ENCODE assay signal across 9 cellular contexts in the genomic region with DNA sequence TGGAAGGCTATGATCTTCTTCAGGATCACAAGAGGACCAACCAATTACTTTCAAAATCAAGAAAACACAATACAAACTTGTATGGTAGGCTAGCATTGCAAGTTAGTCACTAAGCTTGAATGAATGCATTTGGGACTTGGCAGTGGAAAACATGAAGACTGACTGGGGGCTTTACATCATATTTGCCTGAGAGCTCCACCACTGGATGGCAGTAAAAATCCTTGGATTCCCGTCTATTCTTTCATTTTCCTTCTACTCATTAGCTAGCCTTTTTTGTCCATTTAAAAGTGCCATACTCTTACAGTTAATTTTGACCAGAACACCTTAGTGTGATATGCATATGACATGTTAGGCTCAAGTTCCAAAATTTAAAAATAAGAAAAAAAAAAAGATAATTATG.
DNase-seq lines count a peak whose midpoint lies in the region; ATAC-seq and TF ChIP-seq lines count a peak whose summit lies in the region.
"Had no signal": no experiment of that assay in that cellular context is flagged by ENCODE, and none has a peak within 500 bp of the region (broad histone marks: within the 10 kb centered on the region; RNA-seq: fewer than 3 reads in every experiment).

No MANE protein-coding gene starts in this region.

- no peaks in the 10 kb centered on the region for H4K20me1 ChIP-seq in PC-3 (ENCODE audit: low read length)
- no peaks in the 10 kb centered on the region for H4K20me1 ChIP-seq in smooth muscle cell (ENCODE audit: low read depth)

- H3K9ac ChIP-seq in PC-3 (ENCODE audit: low read length) (no peak overlapping the region), smooth muscle cell (ENCODE audit: low read depth) (no peak overlapping the region)

- H3K27me3 ChIP-seq in PC-3 (ENCODE audit: low read length) (no peaks in the 10 kb centered on the region), smooth muscle cell (ENCODE audit: low read depth) (no peaks in the 10 kb centered on the region)

- POLR2A ChIA-PET in PC-3 (lab: Charles Lee; ENCODE audit: unreplicated experiment), result no interaction called here

- peaks cover 7% of the 10 kb centered on the region for H3K4me1 ChIP-seq in PC-3 (ENCODE audit: insufficient read depth, low read length)
- no peaks in the 10 kb centered on the region for H3K4me1 ChIP-seq in smooth muscle cell (ENCODE audit: low read depth)

- ATAC-seq in PC-3 (peak; percentile 72), HG03108 (IDR thresholded peaks at IDR 0.05; ENCODE audit: unreplicated experiment) (no peak), GM18520 (IDR thresholded peaks at IDR 0.05; ENCODE audit: unreplicated experiment) (no peak)

- H3K36me3 ChIP-seq in PC-3 (ENCODE audit: low read depth, low read length) (no peaks in the 10 kb centered on the region), smooth muscle cell (ENCODE audit: low read depth) (no peaks in the 10 kb centered on the region)

- H3F3A ChIP-seq in PC-3 (ENCODE audit: low read length, unreplicated experiment), result no peaks in the 10 kb centered on the region
- H3F3A ChIP-seq in smooth muscle cell (ENCODE audit: low read depth), result no peaks in the 10 kb centered on the region

- H3K9me3 ChIP-seq in PC-3 (ENCODE audit: low read length), result no peaks in the 10 kb centered on the region
- no peaks in the 10 kb centered on the region for H3K9me3 ChIP-seq in smooth muscle cell (replicated peaks; ENCODE audit: low read depth)

- H3K27ac ChIP-seq in PC-3 (ENCODE audit: low read length) (no peak overlapping the region), smooth muscle cell (ENCODE audit: low read depth) (no peak overlapping the region)

- BruUV-seq in PC-3 (replicated peaks; lab: Mats Ljungman, UMichigan), result no TSS peak

- H3K4me2 ChIP-seq in PC-3 (ENCODE audit: low read length) (no peak overlapping the region), smooth muscle cell (no peak overlapping the region)

- CTCF ChIA-PET in PC-3 (lab: Charles Lee), result interaction anchor here (0.5 to 1.8 kb wide), 7 partner anchors 13 to 170 kb away, joined by 3 to 26 read pairs (median 4); no protein-coding TSS in a partner anchor

- H2AFZ ChIP-seq in PC-3 (ENCODE audit: low read length) (no peak overlapping the region), smooth muscle cell (ENCODE audit: low read depth) (no peak overlapping the region)

- intact Hi-C loops in PC-3 (cut with micrococcal nuclease), result loop anchor here (1.0 kb wide), 2 partner anchors 28 to 170 kb away; no protein-coding TSS in a partner anchor

- TF ChIP-seq CTCF in PC-3 (conservative IDR thresholded peaks at IDR 0.05; ENCODE audit: low read depth, low read length) (peak; percentile 82), smooth muscle cell (IDR thresholded peaks at IDR 0.05; ENCODE audit: borderline replicate concordance, insufficient read depth, poor library complexity, severe bottlenecking) (peak; percentile 32)

- no peaks in the 10 kb centered on the region for H3K79me2 ChIP-seq in PC-3 (ENCODE audit: low read length)
- H3K79me2 ChIP-seq in smooth muscle cell (ENCODE audit: low read depth), result no peaks in the 10 kb centered on the region

- no peak overlapping the region for H3K4me3 ChIP-seq in PC-3 (ENCODE audit: low read length)
- H3K4me3 ChIP-seq in smooth muscle cell, result no peak overlapping the region

- H3K9me2 ChIP-seq in PC-3 (replicated peaks; ENCODE audit: low read length), result no peaks in the 10 kb centered on the region

- WGBS in smooth muscle cell (ENCODE audit: low lambda C conversion rate), result 45% methylated on average over 1 of the region's 1 CpG

- DNase-seq in SIG-M5 treated with dmso at 0.1 percent for 504 hours (lab: John Stamatoyannopoulos, UW; ENCODE audit: unreplicated experiment) (peak; percentile 33), SIG-M5 (lab: John Stamatoyannopoulos, UW) (no peak), PC-3 (peak; percentile 73), fibroblast of the conjunctiva (ENCODE audit: low read depth) (peak; percentile 65), smooth muscle cell (lab: John Stamatoyannopoulos, UW; ENCODE audit: unreplicated experiment) (no peak)
- DNase-seq in activated CD4-positive, alpha-beta T cell treated with anti-CD3 and anti-CD28 coated beads, Interleukin-2, amount 50 U/mL, for 4 hours, result no peak
- DNase-seq: CD4-positive, CD25-positive, alpha-beta regulatory T cell had no signal

Comparison
In these comparisons a context has a peak if more than half of its experiments do, and no peak if none do; other contexts are left out.
1. DNase-seq: peak in SIG-M5 treated with dmso at 0.1 percent for 504 hours (single experiment), PC-3 (single experiment) and fibroblast of the conjunctiva (single experiment); none in SIG-M5 (single experiment), smooth muscle cell (single experiment) and activated CD4-positive, alpha-beta T cell treated with anti-CD3 and anti-CD28 coated beads, Interleukin-2, amount 50 U/mL, for 4 hours (0 of 2).